In the genomic region with DNA sequence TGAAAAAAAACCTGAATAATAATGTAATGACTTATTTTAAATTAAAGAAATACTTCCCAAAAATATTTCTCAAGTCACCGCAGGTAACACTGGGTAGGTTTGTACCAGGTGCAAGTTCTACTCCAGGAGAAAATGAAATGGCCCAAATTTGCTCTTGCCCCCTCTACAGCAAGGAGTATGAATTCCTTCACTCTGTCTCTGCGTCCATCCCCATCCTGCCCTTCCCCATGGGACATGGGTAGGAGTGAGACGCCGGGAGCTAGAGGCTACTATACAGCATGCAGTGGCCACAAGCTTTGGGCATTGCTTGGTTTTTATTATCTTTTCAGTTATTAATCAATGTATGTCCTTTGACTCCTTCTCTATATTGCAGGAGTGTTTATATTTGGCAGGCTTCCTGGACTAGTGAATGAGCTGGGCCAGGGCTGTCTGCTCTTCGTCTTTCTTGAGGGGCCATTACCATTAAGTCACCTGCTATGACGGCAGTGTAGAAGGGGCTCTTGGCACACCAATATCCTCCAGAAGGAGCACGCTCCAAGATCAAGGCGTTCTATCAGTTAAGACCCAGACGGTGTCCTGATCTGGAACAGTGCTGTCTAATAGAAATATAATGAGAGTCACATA, we compare ENCODE assay signal across 2 cellular contexts.
TF ChIP-seq lines count a peak whose summit lies in the region.

No MANE protein-coding gene starts in this region.

TF ChIP-seq in SK-N-SH treated with all-trans-retinoic acid at 6 μM for 48 hours, 23 proteins besides CTCF, POLR2A, EP300 and RAD21 (continued from another document):
- TF ChIP-seq TOX (CRISPR knock-in tag; IDR thresholded peaks at IDR 0.05; ENCODE audit: borderline replicate concordance) = no peak
- 0 out of 2 replicates have a peak, but pooled peaks have one; percentile 71 for TF ChIP-seq SNAI2 (CRISPR knock-in tag; IDR thresholded peaks at IDR 0.05)
- TF ChIP-seq BACH2 (CRISPR knock-in tag; IDR thresholded peaks at IDR 0.05; ENCODE audit: borderline replicate concordance) = no peak
- no peak for TF ChIP-seq TCF4 (CRISPR knock-in tag; IDR thresholded peaks at IDR 0.05; ENCODE audit: borderline replicate concordance)
- TF ChIP-seq, protein P1, sequence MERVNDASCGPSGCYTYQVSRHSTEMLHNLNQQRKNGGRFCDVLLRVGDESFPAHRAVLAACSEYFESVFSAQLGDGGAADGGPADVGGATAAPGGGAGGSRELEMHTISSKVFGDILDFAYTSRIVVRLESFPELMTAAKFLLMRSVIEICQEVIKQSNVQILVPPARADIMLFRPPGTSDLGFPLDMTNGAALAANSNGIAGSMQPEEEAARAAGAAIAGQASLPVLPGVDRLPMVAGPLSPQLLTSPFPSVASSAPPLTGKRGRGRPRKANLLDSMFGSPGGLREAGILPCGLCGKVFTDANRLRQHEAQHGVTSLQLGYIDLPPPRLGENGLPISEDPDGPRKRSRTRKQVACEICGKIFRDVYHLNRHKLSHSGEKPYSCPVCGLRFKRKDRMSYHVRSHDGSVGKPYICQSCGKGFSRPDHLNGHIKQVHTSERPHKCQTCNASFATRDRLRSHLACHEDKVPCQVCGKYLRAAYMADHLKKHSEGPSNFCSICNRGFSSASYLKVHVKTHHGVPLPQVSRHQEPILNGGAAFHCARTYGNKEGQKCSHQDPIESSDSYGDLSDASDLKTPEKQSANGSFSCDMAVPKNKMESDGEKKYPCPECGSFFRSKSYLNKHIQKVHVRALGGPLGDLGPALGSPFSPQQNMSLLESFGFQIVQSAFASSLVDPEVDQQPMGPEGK (CRISPR knock-in tag; IDR thresholded peaks at IDR 0.05; ENCODE audit: borderline replicate concordance) = no peak
- no peak for TF ChIP-seq GLIS3 (CRISPR knock-in tag; IDR thresholded peaks at IDR 0.05)
- TF ChIP-seq ZFP30 (CRISPR knock-in tag; IDR thresholded peaks at IDR 0.05) = no peak
- TF ChIP-seq, protein P2, sequence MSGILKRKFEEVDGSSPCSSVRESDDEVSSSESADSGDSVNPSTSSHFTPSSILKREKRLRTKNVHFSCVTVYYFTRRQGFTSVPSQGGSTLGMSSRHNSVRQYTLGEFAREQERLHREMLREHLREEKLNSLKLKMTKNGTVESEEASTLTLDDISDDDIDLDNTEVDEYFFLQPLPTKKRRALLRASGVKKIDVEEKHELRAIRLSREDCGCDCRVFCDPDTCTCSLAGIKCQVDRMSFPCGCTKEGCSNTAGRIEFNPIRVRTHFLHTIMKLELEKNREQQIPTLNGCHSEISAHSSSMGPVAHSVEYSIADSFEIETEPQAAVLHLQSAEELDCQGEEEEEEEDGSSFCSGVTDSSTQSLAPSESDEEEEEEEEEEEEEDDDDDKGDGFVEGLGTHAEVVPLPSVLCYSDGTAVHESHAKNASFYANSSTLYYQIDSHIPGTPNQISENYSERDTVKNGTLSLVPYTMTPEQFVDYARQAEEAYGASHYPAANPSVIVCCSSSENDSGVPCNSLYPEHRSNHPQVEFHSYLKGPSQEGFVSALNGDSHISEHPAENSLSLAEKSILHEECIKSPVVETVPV (CRISPR knock-in tag; IDR thresholded peaks at IDR 0.05) = no peak
- no peak for TF ChIP-seq PPARA (CRISPR knock-in tag; IDR thresholded peaks at IDR 0.05; ENCODE audit: borderline replicate concordance)
- no peak for TF ChIP-seq ZC3H10 (CRISPR knock-in tag; IDR thresholded peaks at IDR 0.05)

TF ChIP-seq in SK-N-SH, 30 proteins besides CTCF, POLR2A, EP300 and RAD21 (continued from another document):
- TF ChIP-seq GABPA (IDR thresholded peaks at IDR 0.05; ENCODE audit: low read depth) = no peak
- no peak for TF ChIP-seq TCF12 (IDR thresholded peaks at IDR 0.05)
- TF ChIP-seq MXI1 (IDR thresholded peaks at IDR 0.05; ENCODE audit: low read depth, low read length) = no peak
- no peak for TF ChIP-seq SIN3A (IDR thresholded peaks at IDR 0.05; ENCODE audit: borderline replicate concordance, low read depth, low read length)
- TF ChIP-seq POLR2AphosphoS5 (IDR thresholded peaks at IDR 0.05; ENCODE audit: low read depth, low read length) = no peak
- no peak for TF ChIP-seq TEAD4 (IDR thresholded peaks at IDR 0.05; ENCODE audit: borderline replicate concordance, insufficient read depth)
- TF ChIP-seq YY1 (IDR thresholded peaks at IDR 0.05; ENCODE audit: low read depth) = no peak
- TF ChIP-seq GATA2 (CRISPR knock-in tag; IDR thresholded peaks at IDR 0.05) = no peak
- TF ChIP-seq, protein P3, sequence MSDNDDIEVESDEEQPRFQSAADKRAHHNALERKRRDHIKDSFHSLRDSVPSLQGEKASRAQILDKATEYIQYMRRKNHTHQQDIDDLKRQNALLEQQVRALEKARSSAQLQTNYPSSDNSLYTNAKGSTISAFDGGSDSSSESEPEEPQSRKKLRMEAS (IDR thresholded peaks at IDR 0.05; ENCODE audit: low read depth) = no peak
- TF ChIP-seq RCOR1 (IDR thresholded peaks at IDR 0.05; ENCODE audit: low read length) = no peak
- no peak for TF ChIP-seq NFIC (IDR thresholded peaks at IDR 0.05; ENCODE audit: borderline replicate concordance)
- TF ChIP-seq JUND (IDR thresholded peaks at IDR 0.05) = no peak
- TF ChIP-seq, protein P4, sequence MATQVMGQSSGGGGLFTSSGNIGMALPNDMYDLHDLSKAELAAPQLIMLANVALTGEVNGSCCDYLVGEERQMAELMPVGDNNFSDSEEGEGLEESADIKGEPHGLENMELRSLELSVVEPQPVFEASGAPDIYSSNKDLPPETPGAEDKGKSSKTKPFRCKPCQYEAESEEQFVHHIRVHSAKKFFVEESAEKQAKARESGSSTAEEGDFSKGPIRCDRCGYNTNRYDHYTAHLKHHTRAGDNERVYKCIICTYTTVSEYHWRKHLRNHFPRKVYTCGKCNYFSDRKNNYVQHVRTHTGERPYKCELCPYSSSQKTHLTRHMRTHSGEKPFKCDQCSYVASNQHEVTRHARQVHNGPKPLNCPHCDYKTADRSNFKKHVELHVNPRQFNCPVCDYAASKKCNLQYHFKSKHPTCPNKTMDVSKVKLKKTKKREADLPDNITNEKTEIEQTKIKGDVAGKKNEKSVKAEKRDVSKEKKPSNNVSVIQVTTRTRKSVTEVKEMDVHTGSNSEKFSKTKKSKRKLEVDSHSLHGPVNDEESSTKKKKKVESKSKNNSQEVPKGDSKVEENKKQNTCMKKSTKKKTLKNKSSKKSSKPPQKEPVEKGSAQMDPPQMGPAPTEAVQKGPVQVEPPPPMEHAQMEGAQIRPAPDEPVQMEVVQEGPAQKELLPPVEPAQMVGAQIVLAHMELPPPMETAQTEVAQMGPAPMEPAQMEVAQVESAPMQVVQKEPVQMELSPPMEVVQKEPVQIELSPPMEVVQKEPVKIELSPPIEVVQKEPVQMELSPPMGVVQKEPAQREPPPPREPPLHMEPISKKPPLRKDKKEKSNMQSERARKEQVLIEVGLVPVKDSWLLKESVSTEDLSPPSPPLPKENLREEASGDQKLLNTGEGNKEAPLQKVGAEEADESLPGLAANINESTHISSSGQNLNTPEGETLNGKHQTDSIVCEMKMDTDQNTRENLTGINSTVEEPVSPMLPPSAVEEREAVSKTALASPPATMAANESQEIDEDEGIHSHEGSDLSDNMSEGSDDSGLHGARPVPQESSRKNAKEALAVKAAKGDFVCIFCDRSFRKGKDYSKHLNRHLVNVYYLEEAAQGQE (IDR thresholded peaks at IDR 0.05; ENCODE audit: low read depth, low read length) = no peak
- no peak for TF ChIP-seq ELF1 (IDR thresholded peaks at IDR 0.05)
- TF ChIP-seq, protein P5, sequence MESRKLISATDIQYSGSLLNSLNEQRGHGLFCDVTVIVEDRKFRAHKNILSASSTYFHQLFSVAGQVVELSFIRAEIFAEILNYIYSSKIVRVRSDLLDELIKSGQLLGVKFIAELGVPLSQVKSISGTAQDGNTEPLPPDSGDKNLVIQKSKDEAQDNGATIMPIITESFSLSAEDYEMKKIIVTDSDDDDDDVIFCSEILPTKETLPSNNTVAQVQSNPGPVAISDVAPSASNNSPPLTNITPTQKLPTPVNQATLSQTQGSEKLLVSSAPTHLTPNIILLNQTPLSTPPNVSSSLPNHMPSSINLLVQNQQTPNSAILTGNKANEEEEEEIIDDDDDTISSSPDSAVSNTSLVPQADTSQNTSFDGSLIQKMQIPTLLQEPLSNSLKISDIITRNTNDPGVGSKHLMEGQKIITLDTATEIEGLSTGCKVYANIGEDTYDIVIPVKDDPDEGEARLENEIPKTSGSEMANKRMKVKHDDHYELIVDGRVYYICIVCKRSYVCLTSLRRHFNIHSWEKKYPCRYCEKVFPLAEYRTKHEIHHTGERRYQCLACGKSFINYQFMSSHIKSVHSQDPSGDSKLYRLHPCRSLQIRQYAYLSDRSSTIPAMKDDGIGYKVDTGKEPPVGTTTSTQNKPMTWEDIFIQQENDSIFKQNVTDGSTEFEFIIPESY (IDR thresholded peaks at IDR 0.05; ENCODE audit: borderline replicate concordance, low read depth) = no peak
- no peak for TF ChIP-seq MEF2A (IDR thresholded peaks at IDR 0.05; ENCODE audit: borderline replicate concordance, low read depth)
- TF ChIP-seq, protein P6, sequence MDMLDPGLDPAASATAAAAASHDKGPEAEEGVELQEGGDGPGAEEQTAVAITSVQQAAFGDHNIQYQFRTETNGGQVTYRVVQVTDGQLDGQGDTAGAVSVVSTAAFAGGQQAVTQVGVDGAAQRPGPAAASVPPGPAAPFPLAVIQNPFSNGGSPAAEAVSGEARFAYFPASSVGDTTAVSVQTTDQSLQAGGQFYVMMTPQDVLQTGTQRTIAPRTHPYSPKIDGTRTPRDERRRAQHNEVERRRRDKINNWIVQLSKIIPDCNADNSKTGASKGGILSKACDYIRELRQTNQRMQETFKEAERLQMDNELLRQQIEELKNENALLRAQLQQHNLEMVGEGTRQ (IDR thresholded peaks at IDR 0.05; ENCODE audit: borderline replicate concordance, low read depth, low read length) = no peak
